In the genomic region with DNA sequence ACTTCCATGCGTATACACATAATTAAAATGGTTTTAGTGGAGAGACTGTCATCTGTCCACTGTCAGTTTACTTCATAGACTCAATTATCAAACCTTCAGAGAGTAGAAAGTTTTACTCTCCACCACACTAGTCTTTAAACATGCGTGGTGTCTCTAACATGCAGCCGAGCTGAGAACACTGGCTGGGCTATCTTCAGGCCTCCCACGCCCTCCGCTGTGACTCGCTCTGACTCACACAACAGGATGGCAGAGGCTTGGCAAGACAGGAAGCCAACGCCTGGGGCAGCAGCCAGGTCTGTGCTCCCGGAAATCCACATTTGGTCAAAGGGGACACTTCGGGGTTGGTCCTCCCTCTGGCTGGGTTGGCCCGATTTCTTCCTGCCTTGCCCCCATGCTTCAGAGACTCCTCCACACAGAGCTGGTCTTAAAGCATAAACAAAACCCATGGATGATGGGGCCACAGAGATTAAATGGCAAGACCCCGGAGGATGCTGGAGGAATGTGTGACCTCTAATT, we compare ENCODE assay signal across 8 cellular contexts.
DNase-seq lines count a peak whose midpoint lies in the region; ATAC-seq lines count a peak whose summit lies in the region.

No MANE protein-coding gene starts in this region.

- peak; percentile 44 for ATAC-seq in GM19455 (IDR thresholded peaks at IDR 0.05; ENCODE audit: unreplicated experiment)

- DNase-seq in C1 segment of cervical spinal cord (lab: John Stamatoyannopoulos, UW) = peak in 11 of 14 donors; percentile 20 to 86 (median 57)
- DNase-seq in HPDE6-E6E7 (ENCODE audit: extremely low spot score) = peak; percentile 84
- peak; percentile 94 for DNase-seq in T-helper 2 cell treated with Interferon-gamma antibody and Interleukin-4, amounts not matched to agents 5 μg/mL and 100 μg/mL, for 36 hours (ENCODE audit: low spot score)
- DNase-seq in anterior cingulate cortex (lab: John Stamatoyannopoulos, UW) = peak in 53 of 58 donors; percentile 17 to 87 (median 68)
- DNase-seq in iPS-NIHi7 (ENCODE audit: extremely low spot score) = peak; percentile 56
- DNase-seq in stimulated activated CD4-positive, alpha-beta T cell treated with anti-CD3 and anti-CD28 coated beads, Interleukin-1b, Interleukin-23, amount 100 ng/mL, for 1 hour (ENCODE audit: low read depth in 2 of 2) = peak; percentile 73 to 78
- DNase-seq in NCI-H774 (lab: John Stamatoyannopoulos, UW) = no peak

- H3K9me3 Mint-ChIP-seq in T-helper 2 cell treated with Interferon-gamma antibody and Interleukin-4, amounts not matched to agents 5 μg/mL and 100 μg/mL, for 36 hours = no peaks in the 10 kb centered on the region

- peak overlapping the region; percentile 81 for H3K27ac Mint-ChIP-seq in T-helper 2 cell treated with Interferon-gamma antibody and Interleukin-4, amounts not matched to agents 5 μg/mL and 100 μg/mL, for 36 hours

- peaks cover under 1% of the 10 kb centered on the region for H3K36me3 Mint-ChIP-seq in T-helper 2 cell treated with Interferon-gamma antibody and Interleukin-4, amounts not matched to agents 5 μg/mL and 100 μg/mL, for 36 hours (ENCODE audit: low read depth)

- H3K4me3 Mint-ChIP-seq in T-helper 2 cell treated with Interferon-gamma antibody and Interleukin-4, amounts not matched to agents 5 μg/mL and 100 μg/mL, for 36 hours = peak overlapping the region; percentile 48

- H3K27me3 Mint-ChIP-seq in T-helper 2 cell treated with Interferon-gamma antibody and Interleukin-4, amounts not matched to agents 5 μg/mL and 100 μg/mL, for 36 hours (ENCODE audit: low read depth) = peaks cover 14% of the 10 kb centered on the region

- H3K4me1 Mint-ChIP-seq in T-helper 2 cell treated with Interferon-gamma antibody and Interleukin-4, amounts not matched to agents 5 μg/mL and 100 μg/mL, for 36 hours (ENCODE audit: low read depth) = peaks cover 53% of the 10 kb centered on the region
